ENCODE assay signal across 1 cellular context in the genomic region with DNA sequence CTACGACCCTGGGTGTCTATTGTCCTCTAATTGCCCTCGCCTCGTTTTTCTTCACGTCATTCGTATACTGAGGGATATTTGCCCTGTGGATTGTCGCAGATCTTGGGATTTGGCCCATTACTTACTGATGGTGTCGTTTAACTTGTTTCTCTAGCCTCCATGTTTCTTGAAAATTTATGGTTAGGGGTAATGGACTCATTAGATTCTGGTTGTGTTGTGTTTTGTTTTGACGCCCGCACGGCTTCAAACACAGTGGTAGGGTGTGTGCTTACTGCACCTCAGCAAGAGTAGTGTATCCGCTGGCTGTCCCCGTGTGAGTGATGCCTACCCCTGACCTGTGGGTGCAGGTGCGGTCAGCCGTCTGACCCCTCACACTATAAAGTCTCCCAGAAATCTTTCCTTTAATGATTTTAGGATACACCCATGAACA.
TF ChIP-seq lines count a peak whose summit lies in the region.

No MANE protein-coding gene starts in this region.

TF ChIP-seq in HepG2, 621 proteins besides CTCF, POLR2A, EP300 and RAD21 (continued from another document and continues in another):
- TF ChIP-seq, protein P1, sequence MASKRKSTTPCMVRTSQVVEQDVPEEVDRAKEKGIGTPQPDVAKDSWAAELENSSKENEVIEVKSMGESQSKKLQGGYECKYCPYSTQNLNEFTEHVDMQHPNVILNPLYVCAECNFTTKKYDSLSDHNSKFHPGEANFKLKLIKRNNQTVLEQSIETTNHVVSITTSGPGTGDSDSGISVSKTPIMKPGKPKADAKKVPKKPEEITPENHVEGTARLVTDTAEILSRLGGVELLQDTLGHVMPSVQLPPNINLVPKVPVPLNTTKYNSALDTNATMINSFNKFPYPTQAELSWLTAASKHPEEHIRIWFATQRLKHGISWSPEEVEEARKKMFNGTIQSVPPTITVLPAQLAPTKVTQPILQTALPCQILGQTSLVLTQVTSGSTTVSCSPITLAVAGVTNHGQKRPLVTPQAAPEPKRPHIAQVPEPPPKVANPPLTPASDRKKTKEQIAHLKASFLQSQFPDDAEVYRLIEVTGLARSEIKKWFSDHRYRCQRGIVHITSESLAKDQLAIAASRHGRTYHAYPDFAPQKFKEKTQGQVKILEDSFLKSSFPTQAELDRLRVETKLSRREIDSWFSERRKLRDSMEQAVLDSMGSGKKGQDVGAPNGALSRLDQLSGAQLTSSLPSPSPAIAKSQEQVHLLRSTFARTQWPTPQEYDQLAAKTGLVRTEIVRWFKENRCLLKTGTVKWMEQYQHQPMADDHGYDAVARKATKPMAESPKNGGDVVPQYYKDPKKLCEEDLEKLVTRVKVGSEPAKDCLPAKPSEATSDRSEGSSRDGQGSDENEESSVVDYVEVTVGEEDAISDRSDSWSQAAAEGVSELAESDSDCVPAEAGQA (IDR thresholded peaks at IDR 0.05; ENCODE audit: low read depth), result 0 out of 2 replicates have a peak, but pooled peaks have one; percentile 13
- TF ChIP-seq, protein P1 (CRISPR knock-in tag; IDR thresholded peaks at IDR 0.05; ENCODE audit: borderline replicate concordance), result no peak
- TF ChIP-seq, protein P2, sequence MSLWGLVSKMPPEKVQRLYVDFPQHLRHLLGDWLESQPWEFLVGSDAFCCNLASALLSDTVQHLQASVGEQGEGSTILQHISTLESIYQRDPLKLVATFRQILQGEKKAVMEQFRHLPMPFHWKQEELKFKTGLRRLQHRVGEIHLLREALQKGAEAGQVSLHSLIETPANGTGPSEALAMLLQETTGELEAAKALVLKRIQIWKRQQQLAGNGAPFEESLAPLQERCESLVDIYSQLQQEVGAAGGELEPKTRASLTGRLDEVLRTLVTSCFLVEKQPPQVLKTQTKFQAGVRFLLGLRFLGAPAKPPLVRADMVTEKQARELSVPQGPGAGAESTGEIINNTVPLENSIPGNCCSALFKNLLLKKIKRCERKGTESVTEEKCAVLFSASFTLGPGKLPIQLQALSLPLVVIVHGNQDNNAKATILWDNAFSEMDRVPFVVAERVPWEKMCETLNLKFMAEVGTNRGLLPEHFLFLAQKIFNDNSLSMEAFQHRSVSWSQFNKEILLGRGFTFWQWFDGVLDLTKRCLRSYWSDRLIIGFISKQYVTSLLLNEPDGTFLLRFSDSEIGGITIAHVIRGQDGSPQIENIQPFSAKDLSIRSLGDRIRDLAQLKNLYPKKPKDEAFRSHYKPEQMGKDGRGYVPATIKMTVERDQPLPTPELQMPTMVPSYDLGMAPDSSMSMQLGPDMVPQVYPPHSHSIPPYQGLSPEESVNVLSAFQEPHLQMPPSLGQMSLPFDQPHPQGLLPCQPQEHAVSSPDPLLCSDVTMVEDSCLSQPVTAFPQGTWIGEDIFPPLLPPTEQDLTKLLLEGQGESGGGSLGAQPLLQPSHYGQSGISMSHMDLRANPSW (CRISPR knock-in tag; IDR thresholded peaks at IDR 0.05; ENCODE audit: borderline replicate concordance), result no peak
- TF ChIP-seq ZIK1 (CRISPR knock-in tag; IDR thresholded peaks at IDR 0.05; ENCODE audit: borderline replicate concordance, low read depth), result no peak; the same call in 1 of the 2 replicates
- TF ChIP-seq CBX2 (IDR thresholded peaks at IDR 0.05; ENCODE audit: low read depth, low read length), result no peak
- peak; percentile 76; the same call in 1 of the 2 replicates for TF ChIP-seq CBX2 (CRISPR knock-in tag; IDR thresholded peaks at IDR 0.05; ENCODE audit: low read depth)
- no peak for TF ChIP-seq NR2C2 (CRISPR knock-in tag; IDR thresholded peaks at IDR 0.05; ENCODE audit: borderline replicate concordance)
- TF ChIP-seq, protein P3, sequence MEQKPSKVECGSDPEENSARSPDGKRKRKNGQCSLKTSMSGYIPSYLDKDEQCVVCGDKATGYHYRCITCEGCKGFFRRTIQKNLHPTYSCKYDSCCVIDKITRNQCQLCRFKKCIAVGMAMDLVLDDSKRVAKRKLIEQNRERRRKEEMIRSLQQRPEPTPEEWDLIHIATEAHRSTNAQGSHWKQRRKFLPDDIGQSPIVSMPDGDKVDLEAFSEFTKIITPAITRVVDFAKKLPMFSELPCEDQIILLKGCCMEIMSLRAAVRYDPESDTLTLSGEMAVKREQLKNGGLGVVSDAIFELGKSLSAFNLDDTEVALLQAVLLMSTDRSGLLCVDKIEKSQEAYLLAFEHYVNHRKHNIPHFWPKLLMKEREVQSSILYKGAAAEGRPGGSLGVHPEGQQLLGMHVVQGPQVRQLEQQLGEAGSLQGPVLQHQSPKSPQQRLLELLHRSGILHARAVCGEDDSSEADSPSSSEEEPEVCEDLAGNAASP (CRISPR knock-in tag; IDR thresholded peaks at IDR 0.05; ENCODE audit: borderline replicate concordance), result 0 out of 2 replicates have a peak, but pooled peaks have one; percentile 6
- TF ChIP-seq ARNT2 (CRISPR knock-in tag; IDR thresholded peaks at IDR 0.05; ENCODE audit: low read depth), result 0 out of 2 replicates have a peak, but pooled peaks have one; percentile 20
- no peak for TF ChIP-seq ISL2 (CRISPR knock-in tag; IDR thresholded peaks at IDR 0.05)
- TF ChIP-seq CBFB (CRISPR knock-in tag; IDR thresholded peaks at IDR 0.05), result no peak
- peak; percentile 8; the same call in 1 of the 2 replicates for TF ChIP-seq ZNF569 (CRISPR knock-in tag; IDR thresholded peaks at IDR 0.05; ENCODE audit: borderline replicate concordance)
- TF ChIP-seq ZNF296 (CRISPR knock-in tag; conservative IDR thresholded peaks at IDR 0.05), result no peak
- no peak for TF ChIP-seq RNF2 (conservative IDR thresholded peaks at IDR 0.05; ENCODE audit: low read depth)
- TF ChIP-seq, protein P4, sequence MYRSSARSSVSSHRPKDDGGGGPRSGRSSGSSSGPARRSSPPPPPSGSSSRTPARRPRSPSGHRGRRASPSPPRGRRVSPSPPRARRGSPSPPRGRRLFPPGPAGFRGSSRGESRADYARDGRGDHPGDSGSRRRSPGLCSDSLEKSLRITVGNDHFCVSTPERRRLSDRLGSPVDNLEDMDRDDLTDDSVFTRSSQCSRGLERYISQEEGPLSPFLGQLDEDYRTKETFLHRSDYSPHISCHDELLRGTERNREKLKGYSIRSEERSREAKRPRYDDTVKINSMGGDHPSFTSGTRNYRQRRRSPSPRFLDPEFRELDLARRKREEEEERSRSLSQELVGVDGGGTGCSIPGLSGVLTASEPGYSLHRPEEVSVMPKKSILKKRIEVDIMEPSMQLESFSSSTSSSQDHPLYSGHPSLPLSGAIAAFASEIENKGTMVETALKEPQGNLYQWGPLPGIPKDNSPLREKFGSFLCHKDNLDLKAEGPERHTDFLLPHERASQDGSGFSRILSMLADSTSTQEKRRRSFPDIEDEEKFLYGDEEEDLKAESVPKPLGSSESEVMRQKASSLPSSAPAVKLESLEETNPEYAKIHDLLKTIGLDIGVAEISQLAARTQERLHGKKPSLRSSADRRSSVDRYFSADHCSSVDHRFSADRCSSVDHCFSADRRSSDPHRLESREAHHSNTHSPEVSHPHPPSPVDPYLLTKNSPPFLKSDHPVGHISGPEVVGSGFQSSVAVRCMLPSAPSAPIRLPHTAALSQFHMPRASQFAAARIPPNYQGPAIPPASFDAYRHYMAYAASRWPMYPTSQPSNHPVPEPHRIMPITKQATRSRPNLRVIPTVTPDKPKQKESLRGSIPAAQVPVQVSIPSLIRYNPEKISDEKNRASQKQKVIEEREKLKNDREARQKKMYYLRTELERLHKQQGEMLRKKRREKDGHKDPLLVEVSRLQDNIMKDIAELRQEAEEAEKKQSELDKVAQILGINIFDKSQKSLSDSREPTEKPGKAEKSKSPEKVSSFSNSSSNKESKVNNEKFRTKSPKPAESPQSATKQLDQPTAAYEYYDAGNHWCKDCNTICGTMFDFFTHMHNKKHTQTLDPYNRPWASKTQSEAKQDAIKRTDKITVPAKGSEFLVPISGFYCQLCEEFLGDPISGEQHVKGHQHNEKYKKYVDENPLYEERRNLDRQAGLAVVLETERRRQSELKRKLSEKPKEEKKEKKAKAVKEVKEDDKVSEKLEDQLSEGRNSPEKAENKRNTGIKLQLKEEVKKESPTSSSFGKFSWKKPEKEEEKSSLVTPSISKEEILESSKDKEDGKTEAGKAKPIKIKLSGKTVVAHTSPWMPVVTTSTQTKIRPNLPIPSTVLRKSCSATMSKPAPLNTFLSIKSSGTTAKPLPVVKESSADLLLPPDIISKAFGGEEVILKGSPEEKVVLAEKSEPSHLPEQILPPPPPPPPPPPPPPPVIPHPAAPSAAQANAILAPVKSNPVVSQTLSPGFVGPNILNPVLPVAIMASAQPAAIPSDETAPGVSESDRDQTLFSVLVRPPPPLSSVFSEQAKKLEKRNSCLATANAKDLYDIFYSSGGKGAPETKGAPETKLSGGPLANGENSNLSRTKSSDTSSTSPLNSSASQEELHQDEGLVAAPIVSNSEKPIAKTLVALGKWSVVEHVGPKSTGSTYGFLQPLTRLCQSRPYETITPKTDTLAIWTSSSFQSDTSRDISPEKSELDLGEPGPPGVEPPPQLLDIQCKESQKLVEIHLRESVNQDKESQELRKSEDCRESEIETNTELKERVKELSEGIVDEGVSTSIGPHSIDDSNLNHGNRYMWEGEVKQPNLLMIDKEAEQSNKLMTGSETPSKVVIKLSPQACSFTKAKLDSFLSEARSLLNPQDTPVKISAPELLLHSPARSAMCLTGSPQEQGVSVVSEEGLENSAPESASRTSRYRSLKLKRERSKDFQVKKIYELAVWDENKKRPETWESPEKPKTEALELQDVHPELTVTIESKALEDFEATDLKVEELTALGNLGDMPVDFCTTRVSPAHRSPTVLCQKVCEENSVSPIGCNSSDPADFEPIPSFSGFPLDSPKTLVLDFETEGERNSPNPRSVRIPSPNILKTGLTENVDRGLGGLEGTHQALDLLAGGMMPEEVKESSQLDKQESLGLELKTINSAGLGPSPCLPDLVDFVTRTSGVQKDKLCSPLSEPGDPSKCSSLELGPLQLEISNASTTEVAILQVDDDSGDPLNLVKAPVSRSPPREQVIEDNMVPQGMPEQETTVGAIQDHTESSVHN (CRISPR knock-in tag; IDR thresholded peaks at IDR 0.05), result no peak
- peak; percentile 35; the same call in 1 of the 2 replicates for TF ChIP-seq KLF13 (CRISPR knock-in tag; IDR thresholded peaks at IDR 0.05)
- no peak for TF ChIP-seq ZNF678 (CRISPR knock-in tag; IDR thresholded peaks at IDR 0.05)
- TF ChIP-seq ZMYM2 (CRISPR knock-in tag; IDR thresholded peaks at IDR 0.05), result peak; percentile 74; the same call in 1 of the 2 replicates
- TF ChIP-seq, protein P5, sequence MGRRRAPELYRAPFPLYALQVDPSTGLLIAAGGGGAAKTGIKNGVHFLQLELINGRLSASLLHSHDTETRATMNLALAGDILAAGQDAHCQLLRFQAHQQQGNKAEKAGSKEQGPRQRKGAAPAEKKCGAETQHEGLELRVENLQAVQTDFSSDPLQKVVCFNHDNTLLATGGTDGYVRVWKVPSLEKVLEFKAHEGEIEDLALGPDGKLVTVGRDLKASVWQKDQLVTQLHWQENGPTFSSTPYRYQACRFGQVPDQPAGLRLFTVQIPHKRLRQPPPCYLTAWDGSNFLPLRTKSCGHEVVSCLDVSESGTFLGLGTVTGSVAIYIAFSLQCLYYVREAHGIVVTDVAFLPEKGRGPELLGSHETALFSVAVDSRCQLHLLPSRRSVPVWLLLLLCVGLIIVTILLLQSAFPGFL (CRISPR knock-in tag; IDR thresholded peaks at IDR 0.05), result 0 out of 2 replicates have a peak, but pooled peaks have one; percentile 14
- TF ChIP-seq, protein P6, sequence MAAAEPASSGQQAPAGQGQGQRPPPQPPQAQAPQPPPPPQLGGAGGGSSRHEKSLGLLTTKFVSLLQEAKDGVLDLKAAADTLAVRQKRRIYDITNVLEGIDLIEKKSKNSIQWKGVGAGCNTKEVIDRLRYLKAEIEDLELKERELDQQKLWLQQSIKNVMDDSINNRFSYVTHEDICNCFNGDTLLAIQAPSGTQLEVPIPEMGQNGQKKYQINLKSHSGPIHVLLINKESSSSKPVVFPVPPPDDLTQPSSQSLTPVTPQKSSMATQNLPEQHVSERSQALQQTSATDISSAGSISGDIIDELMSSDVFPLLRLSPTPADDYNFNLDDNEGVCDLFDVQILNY (CRISPR knock-in tag; conservative IDR thresholded peaks at IDR 0.05), result no peak
- no peak for TF ChIP-seq HOXA9 (CRISPR knock-in tag; IDR thresholded peaks at IDR 0.05; ENCODE audit: borderline replicate concordance)
- TF ChIP-seq ZNF792 (CRISPR knock-in tag; IDR thresholded peaks at IDR 0.05), result no peak
- TF ChIP-seq ZNF776 (CRISPR knock-in tag; IDR thresholded peaks at IDR 0.05), result peak; percentile 14; the same call in 1 of the 2 replicates
- TF ChIP-seq ZNF83 (CRISPR knock-in tag; IDR thresholded peaks at IDR 0.05; ENCODE audit: borderline replicate concordance), result no peak; the same call in 1 of the 2 replicates
- no peak for TF ChIP-seq ZSCAN25 (CRISPR knock-in tag; IDR thresholded peaks at IDR 0.05)
- TF ChIP-seq KLF9 (CRISPR knock-in tag; IDR thresholded peaks at IDR 0.05; ENCODE audit: low read depth), result no peak
- TF ChIP-seq, protein P7, sequence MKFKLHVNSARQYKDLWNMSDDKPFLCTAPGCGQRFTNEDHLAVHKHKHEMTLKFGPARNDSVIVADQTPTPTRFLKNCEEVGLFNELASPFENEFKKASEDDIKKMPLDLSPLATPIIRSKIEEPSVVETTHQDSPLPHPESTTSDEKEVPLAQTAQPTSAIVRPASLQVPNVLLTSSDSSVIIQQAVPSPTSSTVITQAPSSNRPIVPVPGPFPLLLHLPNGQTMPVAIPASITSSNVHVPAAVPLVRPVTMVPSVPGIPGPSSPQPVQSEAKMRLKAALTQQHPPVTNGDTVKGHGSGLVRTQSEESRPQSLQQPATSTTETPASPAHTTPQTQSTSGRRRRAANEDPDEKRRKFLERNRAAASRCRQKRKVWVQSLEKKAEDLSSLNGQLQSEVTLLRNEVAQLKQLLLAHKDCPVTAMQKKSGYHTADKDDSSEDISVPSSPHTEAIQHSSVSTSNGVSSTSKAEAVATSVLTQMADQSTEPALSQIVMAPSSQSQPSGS (CRISPR knock-in tag; IDR thresholded peaks at IDR 0.05), result peak; percentile 21; the same call in 1 of the 2 replicates
- TF ChIP-seq FOSL2 (CRISPR knock-in tag; IDR thresholded peaks at IDR 0.05), result no peak
- TF ChIP-seq ZSCAN21 (CRISPR knock-in tag; IDR thresholded peaks at IDR 0.05; ENCODE audit: borderline replicate concordance), result 0 out of 2 replicates have a peak, but pooled peaks have one; percentile 1
- TF ChIP-seq MYC (CRISPR knock-in tag; IDR thresholded peaks at IDR 0.05; ENCODE audit: borderline replicate concordance), result no peak
- TF ChIP-seq FOXP1 (IDR thresholded peaks at IDR 0.05), result no peak
- 0 out of 2 replicates have a peak, but pooled peaks have one; percentile 8 for TF ChIP-seq FOXP1 (CRISPR knock-in tag; IDR thresholded peaks at IDR 0.05)
- TF ChIP-seq ZNF777 (CRISPR knock-in tag; IDR thresholded peaks at IDR 0.05), result peak; percentile 4; the same call in 1 of the 2 replicates
- no peak for TF ChIP-seq PAX8 (CRISPR knock-in tag; IDR thresholded peaks at IDR 0.05; ENCODE audit: borderline replicate concordance)
